In genomic region chr11:47410404-47411264, GRCh38 we compare ENCODE assay signal across 12 cellular contexts. TPM values are rescaled to one million over a fixed set of nuclear protein-coding genes. Genes with fewer than 3 reads are reported as not detected.
A peak's percentile ranks its signal among the peaks of the same experiment; 100 is the strongest.
DNase-seq lines count a peak whose midpoint lies in the region; ATAC-seq, FAIRE-seq and TF ChIP-seq lines count a peak whose summit lies in the region.
"Had no signal": no experiment of that assay in that cellular context is flagged by ENCODE, and none has a peak within 500 bp of the region (broad histone marks: within the 10 kb centered on the region; RNA-seq: fewer than 3 reads in every experiment).

No MANE protein-coding gene starts in this region.

- H4K20me1 ChIP-seq in GM23248 (ENCODE audit: insufficient read depth) (no peaks in the 10 kb centered on the region), PC-3 (ENCODE audit: low read length) (no peaks in the 10 kb centered on the region), smooth muscle cell (ENCODE audit: low read depth) (peaks cover 30% of the 10 kb centered on the region)

- H3K79me2 ChIP-seq in GM23248 (ENCODE audit: insufficient read depth) (peaks cover 40% of the 10 kb centered on the region), PC-3 (ENCODE audit: low read length) (peaks cover 26% of the 10 kb centered on the region), smooth muscle cell (ENCODE audit: low read depth) (peaks cover 37% of the 10 kb centered on the region)

- TF ChIP-seq CTCF in PC-3 (conservative IDR thresholded peaks at IDR 0.05; ENCODE audit: low read depth, low read length) (no peak), fibroblast of mammary gland (conservative IDR thresholded peaks at IDR 0.05; ENCODE audit: control insufficient read depth, insufficient read depth, low read depth, low read length) (no peak), smooth muscle cell (IDR thresholded peaks at IDR 0.05; ENCODE audit: borderline replicate concordance, insufficient read depth, poor library complexity, severe bottlenecking) (no peak), omental fat pad (IDR thresholded peaks at IDR 0.05) (no peak)

- FAIRE-seq in RCC 7860 (lab: Jason Lieb, UNC), result no peak

- H3K36me3 ChIP-seq in GM23248 (ENCODE audit: low read depth) (no peaks in the 10 kb centered on the region; the same call in 1 of the 2 replicates), PC-3 (ENCODE audit: low read depth, low read length) (no peaks in the 10 kb centered on the region; the same call in 1 of the 2 replicates), smooth muscle cell (ENCODE audit: low read depth) (no peaks in the 10 kb centered on the region)

- BruUV-seq in PC-3 (replicated peaks; lab: Mats Ljungman, UMichigan), result no TSS peak

- intact Hi-C loops in PC-3 (cut with micrococcal nuclease), result no loop called here

- H3K27me3 ChIP-seq in GM23248 (replicated peaks; ENCODE audit: insufficient read depth) (no peaks in the 10 kb centered on the region), PC-3 (ENCODE audit: low read length) (no peaks in the 10 kb centered on the region), smooth muscle cell (ENCODE audit: low read depth) (no peaks in the 10 kb centered on the region)
- H3K27me3 ChIP-seq: spleen had no signal

- CTCF ChIA-PET in PC-3 (lab: Charles Lee), result interaction anchor here (0.8 kb wide), 1 partner anchor 36 kb away, joined by 3 read pairs; no protein-coding TSS in a partner anchor

- H3F3A ChIP-seq in GM23248 (ENCODE audit: insufficient read depth), result peaks cover 59% of the 10 kb centered on the region
- H3F3A ChIP-seq in PC-3 (ENCODE audit: low read length, unreplicated experiment), result no peaks in the 10 kb centered on the region
- H3F3A ChIP-seq in smooth muscle cell (ENCODE audit: low read depth), result peaks cover 16% of the 10 kb centered on the region

- DNase-seq in GM23248 (no peak), PC-3 (no peak), fibroblast of mammary gland (ENCODE audit: low read depth) (no peak), smooth muscle cell (lab: John Stamatoyannopoulos, UW; ENCODE audit: unreplicated experiment) (no peak), DMS153 treated with DMSO at 0.1 percent for 48 hours (lab: John Stamatoyannopoulos, UW; ENCODE audit: unreplicated experiment) (no peak), RCC 7860 (ENCODE audit: low spot score) (no peak), omental fat pad (ENCODE audit: low spot score) (no peak)
- DNase-seq: central memory CD4-positive, alpha-beta T cell; NCI-H446 treated with DMSO at 0.1 percent for 48 hours had no signal

- H3K9ac ChIP-seq in GM23248, result peak overlapping the region; percentile 100
- no peak overlapping the region for H3K9ac ChIP-seq in PC-3 (ENCODE audit: low read length)
- no peak overlapping the region for H3K9ac ChIP-seq in smooth muscle cell (ENCODE audit: low read depth)
- H3K9ac ChIP-seq: KMS-11 had no signal

- H3K9me3 ChIP-seq in GM23248 (ENCODE audit: low read depth) (no peaks in the 10 kb centered on the region), PC-3 (ENCODE audit: low read length) (no peaks in the 10 kb centered on the region), smooth muscle cell (replicated peaks; ENCODE audit: low read depth) (no peaks in the 10 kb centered on the region)
- H3K9me3 ChIP-seq: spleen had no signal

- POLR2A ChIA-PET in PC-3 (lab: Charles Lee; ENCODE audit: unreplicated experiment), result no interaction called here

- in situ Hi-C loops in GM23248 (cut with MboI), result no loop called here

- H3K4me2 ChIP-seq in GM23248 (ENCODE audit: unreplicated experiment), result peak overlapping the region; percentile 100
- peak overlapping the region; percentile 98 for H3K4me2 ChIP-seq in PC-3 (ENCODE audit: low read length)
- H3K4me2 ChIP-seq in smooth muscle cell, result peak overlapping the region; percentile 92
- H3K4me2 ChIP-seq: KMS-11 had no signal

- H3K4me3 ChIP-seq in GM23248 (peak overlapping the region; percentile 100), PC-3 (ENCODE audit: low read length) (peak overlapping the region; percentile 88; the same call in 1 of the 2 replicates), fibroblast of mammary gland (ENCODE audit: control insufficient read depth, low read depth, low read length) (peak overlapping the region; percentile 97), smooth muscle cell (no peak overlapping the region)

- 61 to 67% methylated on average over 11 of the region's 11 CpGs for WGBS in GM23248 (ENCODE audit: low coverage in 1 of 2, low lambda C conversion rate in 2 of 2, missing lambda C conversion rate in 2 of 2), 2 experiments
- WGBS in smooth muscle cell (ENCODE audit: low lambda C conversion rate), result 94% methylated on average over 11 of the region's 11 CpGs

- ATAC-seq in PC-3 (no peak), GM21825 (IDR thresholded peaks at IDR 0.05; ENCODE audit: unreplicated experiment) (no peak), omental fat pad (ENCODE audit: low FRiP score) (no peak)

- H2AFZ ChIP-seq in GM23248, result no peak overlapping the region
- H2AFZ ChIP-seq in PC-3 (ENCODE audit: low read length), result no peak overlapping the region
- no peak overlapping the region for H2AFZ ChIP-seq in smooth muscle cell (ENCODE audit: low read depth)

- H3K9me2 ChIP-seq in GM23248 (ENCODE audit: insufficient read depth), result no peaks in the 10 kb centered on the region
- no peaks in the 10 kb centered on the region for H3K9me2 ChIP-seq in PC-3 (replicated peaks; ENCODE audit: low read length)

- peak overlapping the region; percentile 100 for H3K27ac ChIP-seq in GM23248
- no peak overlapping the region for H3K27ac ChIP-seq in PC-3 (ENCODE audit: low read length)
- H3K27ac ChIP-seq in smooth muscle cell (ENCODE audit: low read depth), result peak overlapping the region; percentile 98
- H3K27ac ChIP-seq: KMS-11 had no signal

- peaks cover 55% of the 10 kb centered on the region for H3K4me1 ChIP-seq in GM23248 (ENCODE audit: insufficient read depth)
- peaks cover 29% of the 10 kb centered on the region for H3K4me1 ChIP-seq in PC-3 (ENCODE audit: insufficient read depth, low read length)
- H3K4me1 ChIP-seq in smooth muscle cell (ENCODE audit: low read depth), result peaks cover 15% of the 10 kb centered on the region

RNA-seq across cellular contexts. Expression of gene SLC39A13, which starts 2.2 kb away (rescaled TPM):
- total RNA-seq in GM23248 (2014; rRNA removed; shearing (Covaris generic)), result 183 and 189 TPM in 2 replicates
- 175 and 183 TPM in 2 replicates for polyA plus RNA-seq in GM23248 (2016; fragmentation: Nextera tagmentation; extraction: Ambion mirVana)
- 29.4 and 32.5 TPM in 2 replicates for total RNA-seq in PC-3 (2014; rRNA removed)
- total RNA-seq in smooth muscle cell, result 51.7 and 56.9 TPM in 2 replicates
- polyA plus RNA-seq in smooth muscle cell, result 138 and 143 TPM in 2 replicates
- 10 to 100 TPM; 41.5 to 57.1 (median 50.6) TPM for total RNA-seq in omental fat pad

RNA-seq across cellular contexts. Expression of gene PSMC3, which starts 15.6 kb away (rescaled TPM):
- 139 and 151 TPM in 2 replicates for total RNA-seq in GM23248 (2014; rRNA removed; shearing (Covaris generic))
- polyA plus RNA-seq in GM23248 (2016; fragmentation: Nextera tagmentation; extraction: Ambion mirVana) (212 and 220 TPM in 2 replicates), smooth muscle cell (200 and 211 TPM in 2 replicates)
- total RNA-seq in PC-3 (2014; rRNA removed) (275 and 314 TPM in 2 replicates), smooth muscle cell (71.2 and 99.8 TPM in 2 replicates), omental fat pad (100 to 1,000 TPM in 3 of 4 donors, 10 to 100 TPM in 1; 90.1 to 142 (median 123) TPM)

RNA-seq across cellular contexts. Expression of gene SPI1, which starts 32.3 kb away (rescaled TPM):
- not detected in 2 replicates for total RNA-seq in GM23248 (2014; rRNA removed; shearing (Covaris generic))
- 0.30 TPM in 1 of 2 replicates, not detected in the other for polyA plus RNA-seq in GM23248 (2016; fragmentation: Nextera tagmentation; extraction: Ambion mirVana)
- total RNA-seq in PC-3 (2014; rRNA removed), result 0.22 TPM in 1 of 2 replicates, not detected in the other
- not detected in 2 replicates for total RNA-seq in smooth muscle cell
- not detected in 2 replicates for polyA plus RNA-seq in smooth muscle cell
- 10 to 100 TPM; 25.0 to 69.4 (median 48.4) TPM for total RNA-seq in omental fat pad

RNA-seq across cellular contexts. Expression of gene RAPSN, which starts 38.3 kb away (rescaled TPM):
- total RNA-seq in GM23248 (2014; rRNA removed; shearing (Covaris generic)), result 0.13 and 0.22 TPM in 2 replicates
- polyA plus RNA-seq in GM23248 (2016; fragmentation: Nextera tagmentation; extraction: Ambion mirVana) (0.11 TPM in 1 of 2 replicates, not detected in the other), smooth muscle cell (0.41 and 0.96 TPM in 2 replicates)
- total RNA-seq in PC-3 (2014; rRNA removed) (0.23 TPM in 1 of 2 replicates, not detected in the other), smooth muscle cell (not detected in 2 replicates), omental fat pad (under 1 TPM in 2 of 4 donors, not detected in 2; 0.24 to 0.37 TPM)

RNA-seq across cellular contexts. Expression of gene MYBPC3, which starts 58.1 kb away (rescaled TPM):
- total RNA-seq in GM23248 (2014; rRNA removed; shearing (Covaris generic)), result not detected in 2 replicates
- polyA plus RNA-seq in GM23248 (2016; fragmentation: Nextera tagmentation; extraction: Ambion mirVana) (0.08 TPM in 1 of 2 replicates, not detected in the other), smooth muscle cell (0.03 and 0.25 TPM in 2 replicates)
- total RNA-seq in PC-3 (2014; rRNA removed) (not detected in 2 replicates), smooth muscle cell (not detected in 2 replicates), omental fat pad (under 1 TPM; 0.19 to 0.79 (median 0.21) TPM)

Comparison
In these comparisons a context has a peak if more than half of its experiments do, and no peak if none do; other contexts are left out.
1. RNA of gene SPI1, which starts 32.3 kb away (total RNA-seq): 25.0 to 69.4 TPM in omental fat pad; 0.22 TPM in PC-3, not detected in GM23248 and not detected in smooth muscle cell; every median in the first group is over 10 times any median in the second.
2. Peak in every context shown above with its lines, with median percentiles within 50 percentile points of each other: H3K4me2 ChIP-seq.